12 cellular contexts compared by ENCODE assay signal in the genomic region with DNA sequence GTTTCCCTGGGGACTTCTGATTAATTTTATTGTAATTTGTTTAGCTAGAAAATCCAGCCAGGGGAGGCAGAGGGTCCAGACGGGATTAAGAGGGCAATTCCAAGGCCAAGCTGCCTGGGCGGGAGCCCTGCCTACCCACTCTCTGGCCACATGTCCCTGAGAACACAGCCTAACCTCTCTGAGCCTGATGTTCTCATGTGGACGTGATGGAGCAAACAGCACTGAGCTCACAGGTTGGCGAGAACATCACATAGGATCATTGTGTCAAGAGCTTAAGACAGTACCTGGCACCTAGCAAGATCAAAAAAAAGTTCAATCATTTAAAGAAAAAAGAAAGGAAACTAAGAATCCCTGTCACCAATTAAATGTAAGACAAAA. TPM values are rescaled to one million over a fixed set of nuclear protein-coding genes. Genes with fewer than 3 reads are reported as not detected.
DNase-seq lines count a peak whose midpoint lies in the region; ATAC-seq and TF ChIP-seq lines count a peak whose summit lies in the region.
"Had no signal": no experiment of that assay in that cellular context is flagged by ENCODE, and none has a peak within 500 bp of the region (broad histone marks: within the 10 kb centered on the region; RNA-seq: fewer than 3 reads in every experiment).

No MANE protein-coding gene starts in this region.

- H3K4me3 ChIP-seq in hepatocyte (no peak overlapping the region), gastrocnemius medialis (peak overlapping the region; percentile 68 to 86 (median 76))

- intact Hi-C loops in activated B cell treated with CpG ODN at 0.5 μM for 24 hours (cut with micrococcal nuclease) (no loop called here), gastrocnemius medialis (cut with DNase I; ENCODE audit: low total_unique reads) (loop anchor here (10.0 kb wide), 4 partner anchors 300 to 1010 kb away; a partner anchor contains a TSS)

- peaks cover 27% of the 10 kb centered on the region for H3K27me3 Mint-ChIP-seq in activated B cell treated with CpG ODN at 0.5 μM for 24 hours

- H3K9me2 ChIP-seq in hepatocyte (replicated peaks; ENCODE audit: insufficient read depth): no peaks in the 10 kb centered on the region

- WGBS in hepatocyte (ENCODE audit: low lambda C conversion rate, missing lambda C conversion rate): 88% methylated on average over 4 of the region's 4 CpGs

- no peak for ATAC-seq in activated B cell treated with CpG ODN at 0.5 μM for 24 hours (ENCODE audit: low read depth)
- ATAC-seq in gastrocnemius medialis: peak; percentile 36 to 64
- no peak for ATAC-seq in GM18868 (IDR thresholded peaks at IDR 0.05; ENCODE audit: unreplicated experiment)

- TF ChIP-seq POLR2A in gastrocnemius medialis (IDR thresholded peaks at IDR 0.05): peak in 1 of 2 donors; percentile 25

- no peaks in the 10 kb centered on the region for H3K79me2 ChIP-seq in hepatocyte

- peak overlapping the region; percentile 100 for H3K4me2 ChIP-seq in hepatocyte

- POLR2A ChIA-PET in activated B cell treated with CpG ODN at 0.5 μM for 24 hours (lab: Charles Lee): no interaction called here

- no peaks in the 10 kb centered on the region for H3K9me3 Mint-ChIP-seq in activated B cell treated with CpG ODN at 0.5 μM for 24 hours

- H3K27me3 ChIP-seq in hepatocyte (peaks cover 4% of the 10 kb centered on the region), gastrocnemius medialis (no peaks in the 10 kb centered on the region)
- H3K27me3 ChIP-seq: brain microvascular endothelial cell had no signal

- no peaks in the 10 kb centered on the region for H4K20me1 ChIP-seq in hepatocyte (ENCODE audit: insufficient read depth, poor library complexity, severe bottlenecking)

- DNase-seq in G401 (ENCODE audit: low spot score): peak; percentile 24
- DNase-seq in activated B cell treated with CpG ODN at 0.5 μM for 24 hours: no peak
- no peak for DNase-seq in hepatocyte (ENCODE audit: low spot score)
- peak; percentile 51 to 77 for DNase-seq in gastrocnemius medialis
- no peak for DNase-seq in NCI-H1436 (lab: John Stamatoyannopoulos, UW)
- no peak for DNase-seq in activated CD4-positive, alpha-beta T cell treated with anti-CD3 and anti-CD28 coated beads for 1 hour
- DNase-seq in NCI-H748 treated with DMSO at 0.1 percent for 48 hours (lab: John Stamatoyannopoulos, UW): no peak
- DNase-seq: brain microvascular endothelial cell, DMS79 treated with DMSO at 0.1 percent for 48 hours, NCI-H2171 treated with DMSO at 0.1 percent for 48 hours had no signal

- peaks cover 11% of the 10 kb centered on the region for H3K4me1 Mint-ChIP-seq in activated B cell treated with CpG ODN at 0.5 μM for 24 hours

- H3K4me1 ChIP-seq in hepatocyte (ENCODE audit: insufficient read depth) (peaks cover 6% of the 10 kb centered on the region), gastrocnemius medialis (peaks cover 39 to 41% of the 10 kb centered on the region in 2 donors)

- peak overlapping the region; percentile 64 for H3K4me3 Mint-ChIP-seq in activated B cell treated with CpG ODN at 0.5 μM for 24 hours

- TF ChIP-seq CTCF in activated B cell treated with CpG ODN at 0.5 μM for 24 hours (IDR thresholded peaks at IDR 0.05): no peak
- no peak for TF ChIP-seq CTCF in hepatocyte (IDR thresholded peaks at IDR 0.05; ENCODE audit: poor library complexity)
- no peak for TF ChIP-seq CTCF in gastrocnemius medialis (IDR thresholded peaks at IDR 0.05 in 4 of 5, conservative IDR thresholded peaks at IDR 0.05 in 1 of 5)

- H3K27ac ChIP-seq in hepatocyte (no peak overlapping the region), gastrocnemius medialis (peak overlapping the region; percentile 94 to 99 (median 97))

- H3K36me3 ChIP-seq in hepatocyte (replicated peaks; ENCODE audit: insufficient read depth, low read depth): no peaks in the 10 kb centered on the region
- no peaks in the 10 kb centered on the region for H3K36me3 ChIP-seq in gastrocnemius medialis
- H3K36me3 ChIP-seq: brain microvascular endothelial cell had no signal

- H2AFZ ChIP-seq in hepatocyte: no peak overlapping the region

- in situ Hi-C loops in G401 (cut with HindIII; ENCODE audit: low sequenced_read_pairs) (no loop called here), gastrocnemius medialis (cut with MboI; ENCODE audit: low sequenced_read_pairs in 4 of 4) (loop anchor here in 1 of 4 donors (5.0 kb wide), 1 partner anchor 78 kb away; no protein-coding TSS in a partner anchor)

- no peak overlapping the region for H3K27ac Mint-ChIP-seq in activated B cell treated with CpG ODN at 0.5 μM for 24 hours

- CTCF ChIA-PET in activated B cell treated with CpG ODN at 0.5 μM for 24 hours (lab: Charles Lee): interaction anchor here (2.2 kb wide), 1 partner anchor 76 kb away, joined by 12 read pairs; no protein-coding TSS in a partner anchor

- H3K9me3 ChIP-seq in hepatocyte (ENCODE audit: low read depth) (peaks cover 3% of the 10 kb centered on the region), gastrocnemius medialis (no peaks in the 10 kb centered on the region)

- no peaks in the 10 kb centered on the region for H3K36me3 Mint-ChIP-seq in activated B cell treated with CpG ODN at 0.5 μM for 24 hours (ENCODE audit: low read depth)

RNA-seq across cellular contexts. Expression of a gene that starts 1.0 kb away (rescaled TPM):
- not detected in 2 replicates for total RNA-seq in G401 (2014; rRNA removed; shearing (Covaris generic))
- total RNA-seq in activated B cell treated with CpG ODN at 0.5 μM for 24 hours (not detected in 2 replicates), hepatocyte (0.28 and 0.60 TPM in 2 replicates), gastrocnemius medialis (100 to 1,000 TPM in 1 of 4 donors, 10 to 100 TPM in 3; 72.7 to 103 (median 92.1) TPM)
- polyA plus RNA-seq in hepatocyte: 2.0 and 4.4 TPM in 2 replicates

RNA-seq across cellular contexts. Expression of a gene that starts 47.2 kb away (rescaled TPM):
- not detected in 2 replicates for total RNA-seq in G401 (2014; rRNA removed; shearing (Covaris generic))
- total RNA-seq in activated B cell treated with CpG ODN at 0.5 μM for 24 hours (not detected in 2 replicates), hepatocyte (not detected in 2 replicates), gastrocnemius medialis (under 1 TPM in 1 of 4 donors, not detected in 3; 0.18 TPM)
- not detected in 2 replicates for polyA plus RNA-seq in hepatocyte
- total RNA-seq: liver had no signal
- polyA plus RNA-seq: liver had no signal

Comparison
In these comparisons a context has a peak if more than half of its experiments do, and no peak if none do; other contexts are left out.
1. DNase-seq: peak in G401 (single experiment) and gastrocnemius medialis (2 of 2); none in activated B cell treated with CpG ODN at 0.5 μM for 24 hours (single experiment), hepatocyte (single experiment), NCI-H1436 (single experiment), activated CD4-positive, alpha-beta T cell treated with anti-CD3 and anti-CD28 coated beads for 1 hour (single experiment) and NCI-H748 treated with DMSO at 0.1 percent for 48 hours (single experiment).
2. ATAC-seq: peak in gastrocnemius medialis (2 of 2); none in activated B cell treated with CpG ODN at 0.5 μM for 24 hours (single experiment) and GM18868 (single experiment).
3. RNA of a gene that starts 1.0 kb away (total RNA-seq): 72.7 to 103 TPM in gastrocnemius medialis; 0.28 to 0.60 TPM in hepatocyte, not detected in activated B cell treated with CpG ODN at 0.5 μM for 24 hours and not detected in G401; every median in the first group is over 10 times any median in the second.